ENCODE assay signal across 8 cellular contexts in genomic region chr3:46558184-46559029, GRCh38. TPM values are rescaled to one million over a fixed set of nuclear protein-coding genes. Genes with fewer than 3 reads are reported as not detected.
DNase-seq lines count a peak whose midpoint lies in the region; ATAC-seq and TF ChIP-seq lines count a peak whose summit lies in the region.

No MANE protein-coding gene starts in this region.

- H3K27me3 Mint-ChIP-seq in CD4-positive, alpha-beta T cell = no peaks in the 10 kb centered on the region
- peaks cover 24% of the 10 kb centered on the region for H3K27me3 Mint-ChIP-seq in progenitor cell of endocrine pancreas

- no peaks in the 10 kb centered on the region for H3K9me3 ChIP-seq in CD4-positive, alpha-beta T cell (ENCODE audit: control insufficient read depth, low read length)

- H3K27ac Mint-ChIP-seq in CD4-positive, alpha-beta T cell = peak overlapping the region; percentile 54
- no peak overlapping the region for H3K27ac Mint-ChIP-seq in progenitor cell of endocrine pancreas

- H3K36me3 ChIP-seq in urinary bladder (ENCODE audit: insufficient read depth) = no peaks in the 10 kb centered on the region

- 14% methylated on average over 22 of the region's 22 CpGs for WGBS in urinary bladder

- H3K9me3 Mint-ChIP-seq in CD4-positive, alpha-beta T cell = no peaks in the 10 kb centered on the region
- no peaks in the 10 kb centered on the region for H3K9me3 Mint-ChIP-seq in progenitor cell of endocrine pancreas (ENCODE audit: low read depth)

- CTCF ChIA-PET in CD4-positive, alpha-beta T cell (lab: Charles Lee) = interaction anchor here (0.8 to 7.6 kb wide), 21 partner anchors 9 to 486 kb away, joined by 3 to 243 read pairs (median 5); partner anchors contain the start of gene RTP3
- CTCF ChIA-PET in RWPE1 (lab: Yijun Ruan, JAX) = interaction anchor here (0.6 to 1.5 kb wide), 4 partner anchors 52 to 70 kb away, joined by 3 to 6 read pairs (median 4); no protein-coding TSS in a partner anchor

- POLR2A ChIA-PET in CD4-positive, alpha-beta T cell (lab: Charles Lee) = interaction anchor here (1.0 to 2.9 kb wide), 5 partner anchors 10 to 70 kb away, joined by 3 to 29 read pairs (median 5); no protein-coding TSS in a partner anchor
- POLR2A ChIA-PET in RWPE1 (lab: Yijun Ruan, JAX; ENCODE audit: low non-redundant PET) = no interaction called here

- no peaks in the 10 kb centered on the region for H3K4me1 ChIP-seq in urinary bladder (ENCODE audit: insufficient read depth)

- peak overlapping the region; percentile 76 for H3K4me3 Mint-ChIP-seq in CD4-positive, alpha-beta T cell
- peak overlapping the region; percentile 77 for H3K4me3 Mint-ChIP-seq in progenitor cell of endocrine pancreas (ENCODE audit: low read depth)

- no peaks in the 10 kb centered on the region for H3K27me3 ChIP-seq in CD4-positive, alpha-beta T cell (ENCODE audit: control insufficient read depth, insufficient read depth, low read length)

- H3K27ac ChIP-seq in CD4-positive, alpha-beta T cell (ENCODE audit: low read depth, low read length) = no peak overlapping the region
- H3K27ac ChIP-seq in RWPE1 (no peak overlapping the region; the same call in 1 of the 2 replicates), urinary bladder (ENCODE audit: low read depth) (peak overlapping the region; percentile 26)

- TF ChIP-seq CTCF in CD4-positive, alpha-beta T cell (IDR thresholded peaks at IDR 0.05) = peak; percentile 91
- peak; percentile 17; the same call in 1 of the 2 replicates for TF ChIP-seq CTCF in RWPE1 (conservative IDR thresholded peaks at IDR 0.05; ENCODE audit: low read depth)
- TF ChIP-seq CTCF in progenitor cell of endocrine pancreas (IDR thresholded peaks at IDR 0.05; ENCODE audit: unreplicated experiment) = peak; percentile 59

- peaks cover 13% of the 10 kb centered on the region for H3K4me1 Mint-ChIP-seq in CD4-positive, alpha-beta T cell (ENCODE audit: low read depth)
- H3K4me1 Mint-ChIP-seq in progenitor cell of endocrine pancreas (ENCODE audit: low read depth) = peaks cover 7% of the 10 kb centered on the region

- intact Hi-C loops in CD4-positive, alpha-beta T cell (cut with DNase I, micrococcal nuclease) = loop anchor here (1.0 to 5.0 kb wide), 5 partner anchors 19 to 281 kb away; partner anchors contain the start of gene RTP3 (in 2 of the 2)
- intact Hi-C loops in head of caudate nucleus (cut with DNase I) = no loop called here

- peak; percentile 60 to 75 (median 70) for DNase-seq in CD4-positive, alpha-beta T cell
- peak; percentile 81 for DNase-seq in HK-2 (ENCODE audit: unreplicated experiment)
- DNase-seq in RWPE1 (ENCODE audit: low spot score) = peak; percentile 68
- DNase-seq in activated gamma-delta T cell (lab: John Stamatoyannopoulos, UW) = peak; percentile 20
- DNase-seq in head of caudate nucleus = peak; percentile 19 to 75 (median 51)
- peak; percentile 65 for DNase-seq in progenitor cell of endocrine pancreas (ENCODE audit: low spot score, unreplicated experiment)

- peak; percentile 98 for ATAC-seq in CD4-positive, alpha-beta T cell (ENCODE audit: poor library complexity)
- ATAC-seq in GM19455 (IDR thresholded peaks at IDR 0.05; ENCODE audit: unreplicated experiment) = peak; percentile 92

- peak overlapping the region; percentile 42 for H3K4me3 ChIP-seq in urinary bladder (ENCODE audit: low read depth, low read length)

- H3K36me3 Mint-ChIP-seq in CD4-positive, alpha-beta T cell (ENCODE audit: low read depth) = no peaks in the 10 kb centered on the region
- H3K36me3 Mint-ChIP-seq in progenitor cell of endocrine pancreas (ENCODE audit: insufficient read depth) = no peaks in the 10 kb centered on the region

RNA-seq across cellular contexts. Expression of gene LRRC2, which starts 7.7 kb away (rescaled TPM):
- under 1 TPM; 0.59 to 0.91 TPM for total RNA-seq in CD4-positive, alpha-beta T cell
- total RNA-seq in progenitor cell of endocrine pancreas (not detected in 2 replicates), urinary bladder (4.3 TPM)
- polyA plus RNA-seq in urinary bladder = 4.2 TPM

RNA-seq across cellular contexts. Expression of gene FAM240A, which starts 53.9 kb away (rescaled TPM):
- total RNA-seq in CD4-positive, alpha-beta T cell = not detected
- total RNA-seq in progenitor cell of endocrine pancreas (not detected in 2 replicates), urinary bladder (not detected)
- polyA plus RNA-seq in urinary bladder = not detected

Comparison
In these comparisons a context has a peak if more than half of its experiments do, and no peak if none do; other contexts are left out.
1. DNase-seq: peak in every context shown above with its lines; median percentile 81 in HK-2; 70 in CD4-positive, alpha-beta T cell; 68 in RWPE1; 65 in progenitor cell of endocrine pancreas; 51 in head of caudate nucleus; 20 in activated gamma-delta T cell.
2. CTCF ChIP-seq: peak in every context shown above with its lines; median percentile 91 in CD4-positive, alpha-beta T cell; 59 in progenitor cell of endocrine pancreas; 17 in RWPE1.